ENCODE assay signal across 28 cellular contexts in genomic region chr4:158043971-158044618, GRCh38.
"Had no signal": no experiment of that assay in that cellular context is flagged by ENCODE, and none has a peak within 500 bp of the region (broad histone marks: within the 10 kb centered on the region; RNA-seq: fewer than 3 reads in every experiment).

No MANE protein-coding gene starts in this region.

- ATAC-seq: activated CD8-positive, alpha-beta T cell treated with anti-CD3 and anti-CD28 coated beads for 36 hours; activated naive CD8-positive, alpha-beta T cell treated with anti-CD3 and anti-CD28 coated beads, Interleukin-2, amount 50 U/mL, for 24 hours; activated T-cell treated with anti-CD3 and anti-CD28 coated beads, Interleukin-2, amount 50 U/mL, for 4 hours; activated T-helper 17 cell treated with anti-CD3 and anti-CD28 coated beads, Interleukin-2, amount 50 U/mL, for 72 hours; esophagus mucosa; left colon; lower lobe of right lung; right lobe of liver; stimulated activated effector memory CD8-positive, alpha-beta T cell treated with anti-CD3 and anti-CD28 coated beads, Interleukin-12 subunit alpha, Interleukin-12 subunit beta, amount 100 ng/mL, for 72 hours; T-helper 17 cell; upper lobe of right lung had no signal

- H3K36me3 ChIP-seq: lower lobe of right lung, right lobe of liver, upper lobe of right lung had no signal

- H3K36me3 Mint-ChIP-seq: activated naive CD4-positive, alpha-beta T cell treated with anti-CD3 and anti-CD28 coated beads, Interleukin-2, amount 50 U/mL, for 24 hours; stimulated activated effector memory CD8-positive, alpha-beta T cell treated with anti-CD3 and anti-CD28 coated beads, Interleukin-12 subunit alpha, Interleukin-12 subunit beta, amount 100 ng/mL, for 72 hours had no signal

- FAIRE-seq: keratinocyte had no signal

- H3K27ac Mint-ChIP-seq: activated CD8-positive, alpha-beta T cell treated with anti-CD3 and anti-CD28 coated beads for 36 hours; activated naive CD4-positive, alpha-beta T cell treated with anti-CD3 and anti-CD28 coated beads, Interleukin-2, amount 50 U/mL, for 24 hours; activated naive CD8-positive, alpha-beta T cell treated with anti-CD3 and anti-CD28 coated beads, Interleukin-2, amount 50 U/mL, for 24 hours; activated T-helper 17 cell treated with anti-CD3 and anti-CD28 coated beads, Interleukin-2, amount 50 U/mL, for 72 hours; dendritic cell treated with granulocyte-macrophage colony-stimulating factor and Interleukin-4, amounts not matched to agents 40 ng/mL and 50 ng/mL, for 4 days; endodermal cell; nephron; progenitor cell of endocrine pancreas; stimulated activated effector memory CD8-positive, alpha-beta T cell treated with anti-CD3 and anti-CD28 coated beads, Interleukin-12 subunit alpha, Interleukin-12 subunit beta, amount 100 ng/mL, for 72 hours; stimulated activated naive CD8-positive, alpha-beta T cell treated with anti-CD3 and anti-CD28 coated beads, Interleukin-15, Interleukin-2, amounts not matched to agents 100 ng/mL and 50 ng/mL, for 24 hours; T-helper 17 cell had no signal

- H3K4me1 ChIP-seq: lower lobe of right lung, right lobe of liver, upper lobe of right lung had no signal

- DNase-seq: activated CD4-positive, alpha-beta T cell treated with anti-CD3 and anti-CD28 coated beads, Interleukin-2, amount 50 U/mL, for 1 hour; activated CD8-positive, alpha-beta T cell treated with anti-CD3 and anti-CD28 coated beads for 36 hours; activated naive CD8-positive, alpha-beta T cell treated with anti-CD3 and anti-CD28 coated beads, Interleukin-2, amount 50 U/mL, for 24 hours; activated T-cell treated with anti-CD3 and anti-CD28 coated beads, Interleukin-2, amount 50 U/mL, for 4 hours; amygdala; caudate nucleus; endodermal cell; foreskin fibroblast; head of caudate nucleus; hippocampal formation; left colon; lower lobe of right lung; mesendoderm; right lobe of liver; stimulated activated CD4-positive, alpha-beta T cell treated with anti-CD3 and anti-CD28 coated beads, Interleukin-4, amount 100 ng/mL, for 24 hours; T-helper 17 cell; T1000; upper lobe of right lung had no signal

- H3K27me3 ChIP-seq: right lobe of liver, upper lobe of right lung had no signal

- H3K4me3 ChIP-seq: lower lobe of right lung, right lobe of liver, skin epidermis, upper lobe of right lung had no signal

- H3K9me3 ChIP-seq: lower lobe of right lung, right lobe of liver, upper lobe of right lung had no signal

- H3K27ac ChIP-seq: lower lobe of right lung, right lobe of liver, upper lobe of right lung had no signal

- H3K27me3 Mint-ChIP-seq: activated CD8-positive, alpha-beta T cell treated with anti-CD3 and anti-CD28 coated beads for 36 hours; activated naive CD4-positive, alpha-beta T cell treated with anti-CD3 and anti-CD28 coated beads, Interleukin-2, amount 50 U/mL, for 24 hours; activated naive CD8-positive, alpha-beta T cell treated with anti-CD3 and anti-CD28 coated beads, Interleukin-2, amount 50 U/mL, for 24 hours; activated T-helper 17 cell treated with anti-CD3 and anti-CD28 coated beads, Interleukin-2, amount 50 U/mL, for 72 hours; dendritic cell treated with granulocyte-macrophage colony-stimulating factor and Interleukin-4, amounts not matched to agents 40 ng/mL and 50 ng/mL, for 4 days; progenitor cell of endocrine pancreas; stimulated activated naive CD8-positive, alpha-beta T cell treated with anti-CD3 and anti-CD28 coated beads, Interleukin-15, Interleukin-2, amounts not matched to agents 100 ng/mL and 50 ng/mL, for 24 hours; T-helper 17 cell had no signal

- H3K4me3 Mint-ChIP-seq: activated CD8-positive, alpha-beta T cell treated with anti-CD3 and anti-CD28 coated beads for 36 hours; activated naive CD4-positive, alpha-beta T cell treated with anti-CD3 and anti-CD28 coated beads, Interleukin-2, amount 50 U/mL, for 24 hours; activated naive CD8-positive, alpha-beta T cell treated with anti-CD3 and anti-CD28 coated beads, Interleukin-2, amount 50 U/mL, for 24 hours; activated T-cell treated with anti-CD3 and anti-CD28 coated beads, Interleukin-2, amount 50 U/mL, for 4 hours; activated T-helper 17 cell treated with anti-CD3 and anti-CD28 coated beads, Interleukin-2, amount 50 U/mL, for 72 hours; dendritic cell treated with granulocyte-macrophage colony-stimulating factor and Interleukin-4, amounts not matched to agents 40 ng/mL and 50 ng/mL, for 4 days; endodermal cell; nephron; stimulated activated effector memory CD8-positive, alpha-beta T cell treated with anti-CD3 and anti-CD28 coated beads, Interleukin-12 subunit alpha, Interleukin-12 subunit beta, amount 100 ng/mL, for 72 hours; stimulated activated naive CD8-positive, alpha-beta T cell treated with anti-CD3 and anti-CD28 coated beads, Interleukin-15, Interleukin-2, amounts not matched to agents 100 ng/mL and 50 ng/mL, for 24 hours; T-helper 17 cell had no signal

- H3K4me1 Mint-ChIP-seq: activated naive CD4-positive, alpha-beta T cell treated with anti-CD3 and anti-CD28 coated beads, Interleukin-2, amount 50 U/mL, for 24 hours; activated naive CD8-positive, alpha-beta T cell treated with anti-CD3 and anti-CD28 coated beads, Interleukin-2, amount 50 U/mL, for 24 hours; activated T-helper 17 cell treated with anti-CD3 and anti-CD28 coated beads, Interleukin-2, amount 50 U/mL, for 72 hours; nephron; stimulated activated effector memory CD8-positive, alpha-beta T cell treated with anti-CD3 and anti-CD28 coated beads, Interleukin-12 subunit alpha, Interleukin-12 subunit beta, amount 100 ng/mL, for 72 hours; T-helper 17 cell had no signal
